In genomic region chr14:28754209-28754985, GRCh38 we compare ENCODE assay signal across 8 cellular contexts. TPM values are rescaled to one million over a fixed set of nuclear protein-coding genes. Genes with fewer than 3 reads are reported as not detected.
DNase-seq lines count a peak whose midpoint lies in the region; ATAC-seq, FAIRE-seq and TF ChIP-seq lines count a peak whose summit lies in the region.

No MANE protein-coding gene starts in this region.

- FAIRE-seq in HepG2 (lab: Jason Lieb, UNC) = peak; percentile 85

- no peak overlapping the region for H2AFZ ChIP-seq in HepG2 (ENCODE audit: low read length)

- ATAC-seq in HepG2 = peak; percentile 75
- no peak for ATAC-seq in GM21619 (IDR thresholded peaks at IDR 0.05; ENCODE audit: unreplicated experiment)
- ATAC-seq in HG03520 (IDR thresholded peaks at IDR 0.05; ENCODE audit: unreplicated experiment) = no peak

- WGBS in HepG2 (ENCODE audit: low lambda C conversion rate) = under 1% methylated on average over 9 of the region's 9 CpGs

- POLR2A ChIA-PET in HepG2 (lab: Yijun Ruan, JAX) = no interaction called here

- H4K20me1 ChIP-seq in HepG2 (ENCODE audit: insufficient read depth, low read length) = no peaks in the 10 kb centered on the region

- no peak for DNase-seq in AG09309 (ENCODE audit: low read depth)
- DNase-seq in GM13977 (ENCODE audit: low spot score) = peak; percentile 67
- peak; percentile 93 for DNase-seq in NCI-H146 treated with DMSO at 0.1 percent for 48 hours (lab: John Stamatoyannopoulos, UW; ENCODE audit: unreplicated experiment)
- DNase-seq in astrocyte of the hippocampus (ENCODE audit: low read depth, low spot score) = peak; percentile 89
- peak; percentile 77 for DNase-seq in HepG2 (ENCODE audit: low spot score)
- no peak for DNase-seq in effector CD4-positive, alpha-beta T cell

- H3K9me3 ChIP-seq in HepG2 (ENCODE audit: low read length) = no peaks in the 10 kb centered on the region

- no peaks in the 10 kb centered on the region for H3K36me3 ChIP-seq in HepG2 (replicated peaks in 1 of 2; ENCODE audit: control insufficient read depth in 1 of 2, insufficient read depth in 2 of 2, low read length in 2 of 2)

- H3K4me3 ChIP-seq in AG09309 (ENCODE audit: control insufficient read depth, low read depth, low read length) = no peak overlapping the region
- H3K4me3 ChIP-seq in HepG2 (replicated peaks in 1 of 3; ENCODE audit: insufficient read depth in 1 of 3, low read depth in 2 of 3, low read length in 3 of 3) = no peak overlapping the region

- CTCF ChIA-PET in HepG2 (lab: Yijun Ruan, JAX; ENCODE audit: low intra/inter-chr PET ratio, low total read pairs) = interaction anchor here (0.9 to 2.7 kb wide), 10 partner anchors 262 to 1768 kb away, joined by 3 to 37 read pairs (median 12); no protein-coding TSS in a partner anchor

- intact Hi-C loops in HepG2 (cut with micrococcal nuclease; ENCODE audit: unreplicated experiment) = loop anchor here (1.0 to 10.0 kb wide), 10 partner anchors 263 to 1860 kb away; partner anchors contain the start of gene PRKD1

- TF ChIP-seq EP300 in HepG2 (IDR thresholded peaks at IDR 0.05; ENCODE audit: low read depth in 2 of 2, low read length in 2 of 2) (no peak), HepG2 (CRISPR knock-in tag; IDR thresholded peaks at IDR 0.05; ENCODE audit: borderline replicate concordance) (no peak)

- TF ChIP-seq POLR2A in HepG2 (IDR thresholded peaks at IDR 0.05; ENCODE audit: insufficient read depth in 1 of 2, low read depth in 2 of 2, low read length in 2 of 2) = no peak

- in situ Hi-C loops in GM13977 (cut with MboI; ENCODE audit: low pct_unique_long_range_greater_than_20kb, low sequenced_read_pairs, unreplicated experiment) (loop anchor here (25.0 kb wide), 2 partner anchors 458 to 783 kb away; no protein-coding TSS in a partner anchor), HepG2 (cut with HindIII; ENCODE audit: extremely low pct_ligation_motif_present, low pct_unique_long_range_greater_than_20kb) (loop anchor here (5.0 to 10.0 kb wide), 5 partner anchors 468 to 1770 kb away; no protein-coding TSS in a partner anchor)

- H3K27ac ChIP-seq in HepG2 (ENCODE audit: extremely low read length, insufficient read depth, low read length) = no peak overlapping the region

- peaks cover 3 to 47% of the 10 kb centered on the region in 2 experiments; a peak in 3 of 5 replicates for H3K27me3 ChIP-seq in HepG2 (ENCODE audit: control insufficient read depth in 1 of 2, insufficient read depth in 2 of 2, low read length in 2 of 2)

- peaks cover 12% of the 10 kb centered on the region for H3K4me1 ChIP-seq in HepG2 (ENCODE audit: insufficient read depth, low read length)

- H3K79me2 ChIP-seq in HepG2 (ENCODE audit: insufficient read depth, low read length) = no peaks in the 10 kb centered on the region

- H3K9ac ChIP-seq in HepG2 (ENCODE audit: insufficient read depth, low read depth, low read length) = no peak overlapping the region

- peak; percentile 69 for TF ChIP-seq CTCF in AG09309 (IDR thresholded peaks at IDR 0.05; ENCODE audit: control insufficient read depth, insufficient read depth, low read depth, low read length, missing control alignments)
- TF ChIP-seq CTCF in GM13977 (IDR thresholded peaks at IDR 0.05; ENCODE audit: extremely low read depth, insufficient read depth, missing control alignments) = peak; percentile 77
- TF ChIP-seq CTCF in HepG2 (CRISPR knock-in tag; IDR thresholded peaks at IDR 0.05) = peak; percentile 88

- TF ChIP-seq RAD21 in HepG2 (CRISPR knock-in tag; IDR thresholded peaks at IDR 0.05) = peak; percentile 83

- no TSS peak for BruUV-seq in HepG2 (replicated peaks; lab: Mats Ljungman, UMichigan)

- no peak overlapping the region for H3K4me2 ChIP-seq in HepG2 (ENCODE audit: low read depth, low read length)

TF ChIP-seq in HepG2, 621 proteins besides CTCF, POLR2A, EP300 and RAD21 (continues in another document):
- TF ChIP-seq NCOA5 (CRISPR knock-in tag; IDR thresholded peaks at IDR 0.05) (no peak), ZNF460 (CRISPR knock-in tag; IDR thresholded peaks at IDR 0.05; ENCODE audit: borderline replicate concordance) (no peak), ZNF18 (CRISPR knock-in tag; IDR thresholded peaks at IDR 0.05; ENCODE audit: insufficient replicate concordance) (no peak), RXRB (CRISPR knock-in tag; IDR thresholded peaks at IDR 0.05; ENCODE audit: borderline replicate concordance) (peak; percentile 17; the same call in 1 of the 2 replicates), HMG20B (CRISPR knock-in tag; conservative IDR thresholded peaks at IDR 0.05) (no peak), TBX3 (IDR thresholded peaks at IDR 0.05; ENCODE audit: borderline replicate concordance) (no peak), MBNL3 (CRISPR knock-in tag; conservative IDR thresholded peaks at IDR 0.05) (no peak), ELF3 (CRISPR knock-in tag; IDR thresholded peaks at IDR 0.05) (peak; percentile 60), MNT (IDR thresholded peaks at IDR 0.05) (no peak), ZGPAT (CRISPR knock-in tag; IDR thresholded peaks at IDR 0.05) (0 out of 2 replicates have a peak, but pooled peaks have one; percentile 18), ZFX (CRISPR knock-in tag; IDR thresholded peaks at IDR 0.05; ENCODE audit: low read depth) (no peak), TEF (CRISPR knock-in tag; IDR thresholded peaks at IDR 0.05) (0 out of 2 replicates have a peak, but pooled peaks have one; percentile 2)

RNA-seq across cellular contexts. Expression of gene FOXG1, which starts 12.2 kb away (rescaled TPM):
- total RNA-seq in HepG2 (2016; rRNA removed; fragmentation: Illumina TruSeq; extraction: Trizol) = not detected in 2 replicates
- total RNA-seq in HepG2 (2016; cell fraction: cytosol; rRNA removed; fragmentation: Illumina TruSeq; extraction: Trizol; ENCODE audit: low read depth) = not detected in 2 replicates
- total RNA-seq in HepG2 (2016; cell fraction: insoluble cytoplasmic fraction; rRNA removed; fragmentation: Illumina TruSeq; extraction: Trizol) = not detected in 2 replicates
- not detected in 2 replicates for total RNA-seq in HepG2 (2016; cell fraction: membrane; rRNA removed; fragmentation: Illumina TruSeq; extraction: Trizol)
- not detected in 2 replicates for total RNA-seq in HepG2 (2016; cell fraction: nucleus; rRNA removed; fragmentation: Illumina TruSeq; extraction: Trizol)
- polyA plus RNA-seq in HepG2 (2011; rRNA removed) = not detected in 2 replicates
- not detected in 2 replicates for polyA plus RNA-seq in HepG2 (2011; cell fraction: cytosol; rRNA removed)
- polyA plus RNA-seq in HepG2 (2011; cell fraction: nucleus; rRNA removed) = not detected in 2 replicates
- polyA plus RNA-seq in HepG2 (2012) = not detected in 2 replicates
- not detected in 2 replicates for polyA plus RNA-seq in HepG2 (2016; cell fraction: cytosol; fragmentation: Illumina TruSeq; extraction: Trizol; ENCODE audit: low read depth)
- polyA plus RNA-seq in HepG2 (2016; cell fraction: insoluble cytoplasmic fraction; fragmentation: Illumina TruSeq; extraction: Trizol; ENCODE audit: low read depth) = not detected in 2 replicates
- not detected in 2 replicates for polyA plus RNA-seq in HepG2 (2016; cell fraction: membrane; fragmentation: Illumina TruSeq; extraction: Trizol; ENCODE audit: low read depth)
- polyA plus RNA-seq in HepG2 (2016; cell fraction: nucleus; fragmentation: Illumina TruSeq; extraction: Trizol; ENCODE audit: insufficient read depth, low read depth) = not detected in 2 replicates
- not detected in 2 replicates for polyA minus RNA-seq in HepG2 (2011; rRNA and poly(A)+ RNA removed; ENCODE audit: low replicate concordance)
- polyA minus RNA-seq in HepG2 (2011; cell fraction: cytosol; rRNA and poly(A)+ RNA removed) = not detected in 2 replicates
- not detected in 2 replicates for polyA minus RNA-seq in HepG2 (2011; cell fraction: nucleus; rRNA and poly(A)+ RNA removed)

Comparison
In these comparisons a context has a peak if more than half of its experiments do, and no peak if none do; other contexts are left out.
1. DNase-seq: peak in GM13977 (single experiment), NCI-H146 treated with DMSO at 0.1 percent for 48 hours (single experiment), astrocyte of the hippocampus (single experiment) and HepG2 (single experiment); none in AG09309 (single experiment) and effector CD4-positive, alpha-beta T cell (single experiment).
2. Peak in every context shown above with its lines, with median percentiles within 50 percentile points of each other: CTCF ChIP-seq.